17 cellular contexts compared by ENCODE assay signal in the genomic region with DNA sequence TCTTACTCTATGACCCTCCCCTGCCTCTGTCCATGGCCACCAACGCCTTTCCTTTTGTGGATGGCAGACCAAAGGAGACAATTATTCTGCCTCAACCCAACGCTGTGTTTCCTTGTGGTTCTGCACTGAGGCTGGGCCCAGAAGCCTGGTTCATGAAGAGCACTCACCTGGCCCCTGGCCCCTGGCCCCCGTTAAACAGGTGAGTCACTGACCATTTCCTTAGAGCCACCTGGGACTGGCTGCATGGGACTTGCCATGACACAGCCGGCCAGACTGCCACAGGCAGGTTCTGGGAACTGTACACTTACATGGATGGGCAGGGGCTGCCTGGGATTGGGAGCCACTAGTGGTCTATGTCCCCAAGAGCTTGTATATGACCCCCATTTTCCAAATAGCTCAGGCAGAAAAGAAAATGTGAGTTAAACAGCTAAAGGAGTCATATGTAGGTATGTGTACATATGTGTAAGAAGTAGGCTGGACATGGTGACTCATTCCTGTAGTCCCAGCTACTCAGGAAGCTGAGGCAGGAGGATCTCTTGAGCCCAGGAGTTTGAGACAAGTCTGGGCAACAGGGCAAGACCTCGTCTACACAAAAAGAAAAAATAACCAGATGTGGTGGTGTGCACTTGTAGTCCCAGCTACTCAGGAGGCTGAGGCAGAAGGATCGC.
DNase-seq lines count a peak whose midpoint lies in the region; TF ChIP-seq lines count a peak whose summit lies in the region.
"Had no signal": no experiment of that assay in that cellular context is flagged by ENCODE, and none has a peak within 500 bp of the region (broad histone marks: within the 10 kb centered on the region; RNA-seq: fewer than 3 reads in every experiment).

No MANE protein-coding gene starts in this region.

- TF ChIP-seq POLR2A in esophagus muscularis mucosa (IDR thresholded peaks at IDR 0.05; ENCODE audit: low read depth): no peak

- no peak for TF ChIP-seq CTCF in HFFc6 (IDR thresholded peaks at IDR 0.05)
- no peak for TF ChIP-seq CTCF in fibroblast of villous mesenchyme (IDR thresholded peaks at IDR 0.05; ENCODE audit: insufficient read depth, low read depth, low read length)
- no peak for TF ChIP-seq CTCF in esophagus muscularis mucosa (IDR thresholded peaks at IDR 0.05)

- no peak for TF ChIP-seq EP300 in esophagus muscularis mucosa (IDR thresholded peaks at IDR 0.05)

- H3K27me3 Mint-ChIP-seq in HFFc6 (ENCODE audit: insufficient read depth): peaks cover 4% of the 10 kb centered on the region
- no peaks in the 10 kb centered on the region for H3K27me3 Mint-ChIP-seq in activated naive CD8-positive, alpha-beta T cell treated with anti-CD3 and anti-CD28 coated beads for 36 hours

- no peaks in the 10 kb centered on the region for H3K9me3 ChIP-seq in esophagus muscularis mucosa
- H3K9me3 ChIP-seq: A549, sigmoid colon had no signal

- H3K4me1 Mint-ChIP-seq in HFFc6 (ENCODE audit: low read depth): peaks cover 60% of the 10 kb centered on the region
- H3K4me1 Mint-ChIP-seq in activated naive CD8-positive, alpha-beta T cell treated with anti-CD3 and anti-CD28 coated beads for 36 hours: peaks cover 34% of the 10 kb centered on the region
- H3K4me1 Mint-ChIP-seq: mesothelial cell of epicardium had no signal

- peak; percentile 48 for DNase-seq in activated CD4-positive, alpha-beta T cell treated with anti-CD3 and anti-CD28 coated beads for 48 hours
- DNase-seq in activated CD4-positive, alpha-beta T cell treated with anti-CD3 and anti-CD28 coated beads, Interleukin-2, amount 50 U/mL, for 1 hour: no peak
- DNase-seq in HFFc6 (peak; percentile 20), fibroblast of villous mesenchyme (ENCODE audit: low read depth) (peak; percentile 23), esophagus muscularis mucosa (ENCODE audit: extremely low spot score) (no peak), NCI-H2227 treated with DMSO at 0.1 percent for 48 hours (lab: John Stamatoyannopoulos, UW) (no peak), kidney glomerular epithelial cell (lab: John Stamatoyannopoulos, UW) (no peak)
- no peak for DNase-seq in activated naive CD8-positive, alpha-beta T cell treated with anti-CD3 and anti-CD28 coated beads for 36 hours
- DNase-seq: NCI-H2171; NK-92 treated with Interleukin-12 subunit alpha and Interleukin-12 subunit beta, amount 100 ng/mL, for 24 hours; nucleus accumbens; SIG-M5; sigmoid colon; T-helper 9 cell had no signal

- 95% methylated on average over 4 of the region's 6 CpGs for WGBS in esophagus muscularis mucosa

- peaks cover 0 to under 1% (median 0%) of the 10 kb centered on the region in 4 donors for H3K36me3 ChIP-seq in esophagus muscularis mucosa
- H3K36me3 ChIP-seq: sigmoid colon had no signal

- peaks cover 62% of the 10 kb centered on the region for H3K36me3 Mint-ChIP-seq in HFFc6 (ENCODE audit: low read depth)
- H3K36me3 Mint-ChIP-seq in activated naive CD8-positive, alpha-beta T cell treated with anti-CD3 and anti-CD28 coated beads for 36 hours: peaks cover 70% of the 10 kb centered on the region

- H3K9me3 Mint-ChIP-seq in HFFc6: no peaks in the 10 kb centered on the region
- H3K9me3 Mint-ChIP-seq in activated naive CD8-positive, alpha-beta T cell treated with anti-CD3 and anti-CD28 coated beads for 36 hours: peaks cover 13% of the 10 kb centered on the region
- H3K9me3 Mint-ChIP-seq: mesothelial cell of epicardium had no signal

- no peak overlapping the region for H3K4me3 ChIP-seq in fibroblast of villous mesenchyme (ENCODE audit: low read depth, low read length)
- no peak overlapping the region for H3K4me3 ChIP-seq in esophagus muscularis mucosa
- H3K4me3 ChIP-seq: A549, coronary artery, sigmoid colon had no signal

- peaks cover 0 to 5% (median 0%) of the 10 kb centered on the region in 4 donors for H3K4me1 ChIP-seq in esophagus muscularis mucosa
- H3K4me1 ChIP-seq: A549 had no signal

- no peak overlapping the region; the same call in 1 of the 2 replicates for H3K27ac Mint-ChIP-seq in HFFc6
- H3K27ac Mint-ChIP-seq in activated naive CD8-positive, alpha-beta T cell treated with anti-CD3 and anti-CD28 coated beads for 36 hours: peak overlapping the region; percentile 30
- H3K27ac Mint-ChIP-seq: mesothelial cell of epicardium had no signal

- no peak overlapping the region for H3K27ac ChIP-seq in esophagus muscularis mucosa (replicated peaks in 1 of 4)
- H3K27ac ChIP-seq: A549, coronary artery had no signal

- no peak overlapping the region for H3K4me3 Mint-ChIP-seq in HFFc6
- no peak overlapping the region for H3K4me3 Mint-ChIP-seq in activated naive CD8-positive, alpha-beta T cell treated with anti-CD3 and anti-CD28 coated beads for 36 hours
- H3K4me3 Mint-ChIP-seq: mesothelial cell of epicardium had no signal

- intact Hi-C loops in esophagus muscularis mucosa (cut with DNase I): no loop called here

- H3K27me3 ChIP-seq in esophagus muscularis mucosa: no peaks in the 10 kb centered on the region
- H3K27me3 ChIP-seq: sigmoid colon had no signal

Comparison
In these comparisons a context has a peak if more than half of its experiments do, and no peak if none do; other contexts are left out.
1. DNase-seq: peak in activated CD4-positive, alpha-beta T cell treated with anti-CD3 and anti-CD28 coated beads for 48 hours (single experiment), HFFc6 (single experiment) and fibroblast of villous mesenchyme (single experiment); none in activated CD4-positive, alpha-beta T cell treated with anti-CD3 and anti-CD28 coated beads, Interleukin-2, amount 50 U/mL, for 1 hour (single experiment), activated naive CD8-positive, alpha-beta T cell treated with anti-CD3 and anti-CD28 coated beads for 36 hours (single experiment), esophagus muscularis mucosa (single experiment), NCI-H2227 treated with DMSO at 0.1 percent for 48 hours (single experiment) and kidney glomerular epithelial cell (single experiment).